In genomic region chr3:47282424-47283192, GRCh38 we compare ENCODE assay signal across 8 cellular contexts. TPM values are rescaled to one million over a fixed set of nuclear protein-coding genes. Genes with fewer than 3 reads are reported as not detected.
A peak's percentile ranks its signal among the peaks of the same experiment; 100 is the strongest.
DNase-seq lines count a peak whose midpoint lies in the region; ATAC-seq and TF ChIP-seq lines count a peak whose summit lies in the region.

A gene with protein sequence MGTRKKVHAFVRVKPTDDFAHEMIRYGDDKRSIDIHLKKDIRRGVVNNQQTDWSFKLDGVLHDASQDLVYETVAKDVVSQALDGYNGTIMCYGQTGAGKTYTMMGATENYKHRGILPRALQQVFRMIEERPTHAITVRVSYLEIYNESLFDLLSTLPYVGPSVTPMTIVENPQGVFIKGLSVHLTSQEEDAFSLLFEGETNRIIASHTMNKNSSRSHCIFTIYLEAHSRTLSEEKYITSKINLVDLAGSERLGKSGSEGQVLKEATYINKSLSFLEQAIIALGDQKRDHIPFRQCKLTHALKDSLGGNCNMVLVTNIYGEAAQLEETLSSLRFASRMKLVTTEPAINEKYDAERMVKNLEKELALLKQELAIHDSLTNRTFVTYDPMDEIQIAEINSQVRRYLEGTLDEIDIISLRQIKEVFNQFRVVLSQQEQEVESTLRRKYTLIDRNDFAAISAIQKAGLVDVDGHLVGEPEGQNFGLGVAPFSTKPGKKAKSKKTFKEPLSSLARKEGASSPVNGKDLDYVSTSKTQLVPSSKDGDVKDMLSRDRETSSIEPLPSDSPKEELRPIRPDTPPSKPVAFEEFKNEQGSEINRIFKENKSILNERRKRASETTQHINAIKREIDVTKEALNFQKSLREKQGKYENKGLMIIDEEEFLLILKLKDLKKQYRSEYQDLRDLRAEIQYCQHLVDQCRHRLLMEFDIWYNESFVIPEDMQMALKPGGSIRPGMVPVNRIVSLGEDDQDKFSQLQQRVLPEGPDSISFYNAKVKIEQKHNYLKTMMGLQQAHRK (minus strand): TSS chr3:47282799. CDS start chr3:47277374, 5,425 bp downstream.
Gene KLHL18 (plus strand): TSS chr3:47282944. CDS start chr3:47282966, 22 bp downstream.

- H3K27ac ChIP-seq in dorsolateral prefrontal cortex (peak within 1 kb of the TSS; percentile 63 to 99 (median 94)), right lobe of liver (peak within 1 kb of the TSS; percentile 55 to 96 (median 84))

- peaks cover 0 to 2% (median 1%) of the 10 kb centered on the region in 3 donors for H3K27me3 Mint-ChIP-seq in CD14-positive monocyte (ENCODE audit: low read depth in 3 of 3)

- H3K4me3 Mint-ChIP-seq in CD14-positive monocyte: peak within 1 kb of the TSS; percentile 95 to 99

- H3K4me3 ChIP-seq in dorsolateral prefrontal cortex (peak within 1 kb of the TSS; percentile 68 to 99 (median 87)), right lobe of liver (peak within 1 kb of the TSS; percentile 71 to 81 (median 81))

- peaks cover 0 to under 1% (median 0%) of the 10 kb centered on the region in 4 donors for H3K36me3 ChIP-seq in right lobe of liver

- peaks cover 3 to 21% of the 10 kb centered on the region in 2 donors for H3K36me3 Mint-ChIP-seq in CD14-positive monocyte

- intact Hi-C loops in CD14-positive monocyte (cut with micrococcal nuclease) (loop anchor here (2.0 to 10.0 kb wide), 5 partner anchors 40 to 1162 kb away; partner anchors contain the start of genes PTPN23 (in 2 of the 2), SETD2 (in 2 of the 2), ATRIP (in 1 of the 2) and CCDC51 (in 1 of the 2)), dorsolateral prefrontal cortex (cut with DNase I) (loop anchor here (2.0 to 5.0 kb wide), 7 partner anchors 40 to 305 kb away; partner anchors contain the start of genes CCDC12 (in 2 of the 2), NBEAL2 (in 2 of the 2), PTPN23 (in 2 of the 2) and ELP6 (in 1 of the 2)), right lobe of liver (cut with DNase I) (no loop called here)

- WGBS in right lobe of liver (ENCODE audit: insufficient coverage, low coverage, low lambda C conversion rate, missing lambda C conversion rate): 0% methylated on average over 48 of the region's 82 CpGs

- TF ChIP-seq CTCF in CD14-positive monocyte (IDR thresholded peaks at IDR 0.05): no peak
- TF ChIP-seq CTCF in dorsolateral prefrontal cortex (IDR thresholded peaks at IDR 0.05 in 54 of 56, conservative IDR thresholded peaks at IDR 0.05 in 2 of 56; ENCODE audit: low read depth in 1 of 56, partially characterized antibody in 56 of 56): peak in 46 of 56 donors; percentile 14 to 70 (median 39)
- TF ChIP-seq CTCF in right lobe of liver (IDR thresholded peaks at IDR 0.05): peak in 1 of 4 donors; percentile 19

- H3K4me1 ChIP-seq in right lobe of liver: peaks cover 0 to 12% (median 4%) of the 10 kb centered on the region in 4 donors

- ATAC-seq in GM19351 (IDR thresholded peaks at IDR 0.05; ENCODE audit: unreplicated experiment) (peak; percentile 79), HG03520 (IDR thresholded peaks at IDR 0.05; ENCODE audit: unreplicated experiment) (peak; percentile 68), right lobe of liver (peak; percentile 95 to 97 (median 96))

- peaks cover 52% of the 10 kb centered on the region for H3K4me1 Mint-ChIP-seq in CD14-positive monocyte

- peak; percentile 62 for TF ChIP-seq POLR2A in right lobe of liver (IDR thresholded peaks at IDR 0.05)

- DNase-seq in CD14-positive monocyte (ENCODE audit: low spot score): peak; percentile 97
- DNase-seq in NCI-H748 treated with DMSO at 0.1 percent for 48 hours (lab: John Stamatoyannopoulos, UW): peak; percentile 79
- DNase-seq in activated CD4-positive, alpha-beta T cell treated with anti-CD3 and anti-CD28 coated beads, Interleukin-2, amount 50 U/mL, for 48 hours: peak; percentile 93 to 96
- DNase-seq in dorsolateral prefrontal cortex: peak; percentile 89 to 95 (median 94)
- DNase-seq in right lobe of liver: peak; percentile 95 to 97 (median 96)
- peak; percentile 98 for DNase-seq in stimulated activated CD4-positive, alpha-beta T cell treated with anti-CD3 and anti-CD28 coated beads, Interleukin-4, amount 100 ng/mL, for 24 hours

- H3K9me3 Mint-ChIP-seq in CD14-positive monocyte: no peaks in the 10 kb centered on the region

- H3K27me3 ChIP-seq in dorsolateral prefrontal cortex: no peaks in the 10 kb centered on the region
- H3K27me3 ChIP-seq in right lobe of liver: no peaks in the 10 kb centered on the region

- peak within 1 kb of the TSS; percentile 98 to 100 (median 100) for H3K27ac Mint-ChIP-seq in CD14-positive monocyte

- H3K9me3 ChIP-seq in right lobe of liver: no peaks in the 10 kb centered on the region

RNA-seq across cellular contexts. Expression of the first gene that starts in this region (rescaled TPM):
- 1 to 10 TPM; 3.8 to 5.1 TPM for polyA plus RNA-seq in CD14-positive monocyte
- 10 to 100 TPM in 44 of 120 experiments, 1 to 10 TPM in 76; 3.1 to 15.9 (median 8.8) TPM for total RNA-seq in dorsolateral prefrontal cortex
- total RNA-seq in right lobe of liver: 1 to 10 TPM; 2.1 to 4.7 (median 3.2) TPM

RNA-seq across cellular contexts. Expression of gene KLHL18, which starts in this region (rescaled TPM):
- 10 to 100 TPM; 45.3 to 63.3 TPM for polyA plus RNA-seq in CD14-positive monocyte
- total RNA-seq in dorsolateral prefrontal cortex: 10 to 100 TPM; 19.8 to 62.3 (median 38.0) TPM
- 10 to 100 TPM in 1 of 6 experiments, 1 to 10 TPM in 5; 4.3 to 11.4 (median 8.1) TPM for total RNA-seq in right lobe of liver

Comparison
In these comparisons a context has a peak if more than half of its experiments do, and no peak if none do; other contexts are left out.
1. Peak in every context shown above with its lines: DNase-seq, ATAC-seq, H3K4me3 ChIP-seq and H3K27ac ChIP-seq.
2. intact Hi-C loops: an anchor here in CD14-positive monocyte (2.0 to 10.0 kb wide) and dorsolateral prefrontal cortex (2.0 to 5.0 kb wide); none called in right lobe of liver.